5 cellular contexts compared by ENCODE assay signal in the genomic region with DNA sequence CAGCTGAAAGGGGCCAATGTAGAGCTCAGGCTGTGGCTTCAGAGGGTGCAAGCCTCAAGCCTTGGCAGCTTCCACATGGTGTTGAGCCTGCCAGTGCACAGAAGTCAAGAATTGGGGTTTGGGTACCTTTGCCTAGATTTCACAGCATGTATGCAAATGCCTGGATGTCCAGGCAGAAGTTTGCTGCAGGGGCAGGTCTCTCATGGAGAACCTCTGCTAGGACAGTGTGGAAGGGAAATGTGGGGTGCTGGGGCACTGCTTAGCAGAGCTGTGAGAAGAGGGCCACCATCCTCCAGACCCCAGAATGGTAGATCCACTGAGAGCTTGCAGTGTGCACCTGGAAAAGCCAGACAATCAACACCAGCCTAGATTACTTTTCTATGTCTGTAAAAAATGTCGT. TPM values are rescaled to one million over a fixed set of nuclear protein-coding genes. Genes with fewer than 3 reads are reported as not detected.
"Had no signal": no experiment of that assay in that cellular context is flagged by ENCODE, and none has a peak within 500 bp of the region (broad histone marks: within the 10 kb centered on the region; RNA-seq: fewer than 3 reads in every experiment).

No MANE protein-coding gene starts in this region.

RNA-seq across cellular contexts. Expression of a gene that starts 9.2 kb away (rescaled TPM):
- total RNA-seq: HepG2, HT-29, HT1080, IMR-90 had no signal
- polyA plus RNA-seq: IgD-negative memory B cell, IMR-90 had no signal

RNA-seq across cellular contexts. Expression of a gene that starts 14.0 kb away (rescaled TPM):
- total RNA-seq: HT-29, HT1080, IMR-90 had no signal
- polyA plus RNA-seq: IMR-90 had no signal
